In the genomic region with DNA sequence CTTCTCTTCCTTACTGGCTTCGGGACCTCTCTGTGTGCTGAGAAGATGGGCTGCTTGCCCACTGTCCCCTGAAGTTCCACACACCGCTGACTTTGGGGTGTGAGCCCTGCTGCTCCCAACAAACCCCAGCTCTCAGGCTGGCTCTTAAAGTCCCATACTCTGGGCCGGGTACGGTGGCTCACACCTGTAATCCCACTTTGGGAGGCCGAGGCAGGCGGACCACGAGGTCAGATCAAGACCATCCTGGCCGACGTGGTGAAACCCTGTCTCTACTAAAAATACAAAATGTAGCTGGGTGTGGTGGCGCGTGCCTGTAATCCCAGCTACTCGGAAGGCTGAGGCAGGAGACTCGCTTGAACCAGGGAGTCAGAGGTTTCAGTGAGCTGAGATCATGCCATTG, we compare ENCODE assay signal across 20 cellular contexts. TPM values are rescaled to one million over a fixed set of nuclear protein-coding genes. Genes with fewer than 3 reads are reported as not detected.
DNase-seq lines count a peak whose midpoint lies in the region; ATAC-seq, FAIRE-seq and TF ChIP-seq lines count a peak whose summit lies in the region.
"Had no signal": no experiment of that assay in that cellular context is flagged by ENCODE, and none has a peak within 500 bp of the region (broad histone marks: within the 10 kb centered on the region; RNA-seq: fewer than 3 reads in every experiment).

No MANE protein-coding gene starts in this region.

- H3K27me3 Mint-ChIP-seq in CD4-positive, CD25-positive, alpha-beta regulatory T cell = peaks cover 15% of the 10 kb centered on the region
- H3K27me3 Mint-ChIP-seq in activated T-cell treated with anti-CD3 and anti-CD28 coated beads, Interleukin-2, amount 50 U/mL, for 4 hours (ENCODE audit: low read depth) = no peaks in the 10 kb centered on the region
- H3K27me3 Mint-ChIP-seq in natural killer cell (ENCODE audit: low read depth in 2 of 2) = no peaks in the 10 kb centered on the region

- H3K4me1 ChIP-seq in A549 = peaks cover 60% of the 10 kb centered on the region
- H3K4me1 ChIP-seq in CD4-positive, CD25-positive, alpha-beta regulatory T cell (ENCODE audit: control insufficient read depth, insufficient read depth, low read length, poor library complexity, severe bottlenecking) = peaks cover 82% of the 10 kb centered on the region

- POLR2A ChIA-PET in A549 (lab: Yijun Ruan, JAX) = interaction anchor here (0.6 kb wide), 1 partner anchor 34 kb away, joined by 3 read pairs; no protein-coding TSS in a partner anchor

- no peak for FAIRE-seq in A549 (lab: Jason Lieb, UNC)
- FAIRE-seq: kidney, TTC549 had no signal

- peak overlapping the region; percentile 85 to 100 (median 100) for H3K27ac Mint-ChIP-seq in CD4-positive, CD25-positive, alpha-beta regulatory T cell
- H3K27ac Mint-ChIP-seq in natural killer cell = peak overlapping the region; percentile 99
- H3K27ac Mint-ChIP-seq: HFFc6 had no signal

- 92% methylated on average over 13 of the region's 13 CpGs for WGBS in A549 (ENCODE audit: missing lambda C conversion rate)

- peak overlapping the region; percentile 70 to 98 (median 78) for H3K4me3 Mint-ChIP-seq in CD4-positive, CD25-positive, alpha-beta regulatory T cell
- H3K4me3 Mint-ChIP-seq in activated T-cell treated with anti-CD3 and anti-CD28 coated beads, Interleukin-2, amount 50 U/mL, for 4 hours = peak overlapping the region; percentile 91
- peak overlapping the region; percentile 74 for H3K4me3 Mint-ChIP-seq in natural killer cell
- H3K4me3 Mint-ChIP-seq: HFFc6 had no signal

- CTCF ChIA-PET in A549 (lab: Yijun Ruan, JAX) = interaction anchor here (0.6 to 21.2 kb wide), 35 partner anchors 12 to 148 kb away, joined by 3 to 343 read pairs (median 8); a partner anchor contains a TSS

- no peak for TF ChIP-seq EP300 in A549 (IDR thresholded peaks at IDR 0.05)

- no peaks in the 10 kb centered on the region for H3K36me3 Mint-ChIP-seq in CD4-positive, CD25-positive, alpha-beta regulatory T cell
- H3K36me3 Mint-ChIP-seq in activated T-cell treated with anti-CD3 and anti-CD28 coated beads, Interleukin-2, amount 50 U/mL, for 4 hours (ENCODE audit: insufficient read depth) = no peaks in the 10 kb centered on the region
- no peaks in the 10 kb centered on the region for H3K36me3 Mint-ChIP-seq in natural killer cell

- intact Hi-C loops in natural killer cell (cut with micrococcal nuclease) = no loop called here

- DNase-seq in A549 (ENCODE audit: low read depth in 1 of 2, low spot score in 1 of 2) = no peak
- no peak for DNase-seq in CD4-positive, CD25-positive, alpha-beta regulatory T cell
- DNase-seq in activated T-cell treated with anti-CD3 and anti-CD28 coated beads, Interleukin-2, amount 50 U/mL, for 4 hours = no peak
- no peak for DNase-seq in natural killer cell
- DNase-seq in left lobe of liver (ENCODE audit: low spot score) = no peak
- DNase-seq in DMS114 treated with DMSO at 0.1 percent for 48 hours (lab: John Stamatoyannopoulos, UW; ENCODE audit: unreplicated experiment) = no peak
- no peak for DNase-seq in amygdala (lab: John Stamatoyannopoulos, UW)
- no peak for DNase-seq in KG1 (lab: John Stamatoyannopoulos, UW)
- DNase-seq: NCI-H1092 treated with DMSO at 0.1 percent for 48 hours, NCI-H2107, occipital lobe had no signal

- H3K4me2 ChIP-seq in A549 = no peak overlapping the region

- no peaks in the 10 kb centered on the region for H3K27me3 ChIP-seq in CD4-positive, CD25-positive, alpha-beta regulatory T cell (ENCODE audit: control insufficient read depth, insufficient read depth, low read length)
- H3K27me3 ChIP-seq: SJSA1, tibial nerve had no signal

- H3K9me3 Mint-ChIP-seq in CD4-positive, CD25-positive, alpha-beta regulatory T cell = no peaks in the 10 kb centered on the region
- no peaks in the 10 kb centered on the region for H3K9me3 Mint-ChIP-seq in activated T-cell treated with anti-CD3 and anti-CD28 coated beads, Interleukin-2, amount 50 U/mL, for 4 hours
- H3K9me3 Mint-ChIP-seq in natural killer cell = no peaks in the 10 kb centered on the region
- H3K9me3 Mint-ChIP-seq: HFFc6 had no signal

- TF ChIP-seq CTCF in A549 (IDR thresholded peaks at IDR 0.05) (no peak), natural killer cell (IDR thresholded peaks at IDR 0.05) (no peak)

- no peak for TF ChIP-seq POLR2A in A549 (IDR thresholded peaks at IDR 0.05; ENCODE audit: low read length)

- H3K4me3 ChIP-seq in A549 = no peak overlapping the region
- no peak overlapping the region for H3K4me3 ChIP-seq in CD4-positive, CD25-positive, alpha-beta regulatory T cell (ENCODE audit: low read depth, low read length)
- H3K4me3 ChIP-seq: cardiac muscle cell, SJSA1, tibial nerve had no signal

- no peaks in the 10 kb centered on the region for H3K9me3 ChIP-seq in A549
- no peaks in the 10 kb centered on the region for H3K9me3 ChIP-seq in CD4-positive, CD25-positive, alpha-beta regulatory T cell (ENCODE audit: control insufficient read depth in 2 of 2, low read length in 2 of 2)
- H3K9me3 ChIP-seq: SJSA1, tibial nerve had no signal

- H3K36me3 ChIP-seq in CD4-positive, CD25-positive, alpha-beta regulatory T cell (ENCODE audit: control insufficient read depth, insufficient read depth, low read length) = no peaks in the 10 kb centered on the region
- H3K36me3 ChIP-seq: cardiac muscle cell, SJSA1, tibial nerve had no signal

- no peak for TF ChIP-seq RAD21 in A549 (conservative IDR thresholded peaks at IDR 0.05 in 1 of 2, IDR thresholded peaks at IDR 0.05 in 1 of 2)

- ATAC-seq in A549 (no peak), natural killer cell (no peak), left lobe of liver (no peak)
- ATAC-seq in CD4-positive, CD25-positive, alpha-beta regulatory T cell (ENCODE audit: low read depth in 2 of 2) = no peak
- ATAC-seq in activated T-cell treated with anti-CD3 and anti-CD28 coated beads, Interleukin-2, amount 50 U/mL, for 4 hours = no peak
- ATAC-seq: PC-3 had no signal

- H3K27ac ChIP-seq in A549 = peak overlapping the region; percentile 96 to 98; a peak in 5 of 6 replicates
- H3K27ac ChIP-seq in CD4-positive, CD25-positive, alpha-beta regulatory T cell (ENCODE audit: insufficient read depth, low read length, poor library complexity, severe bottlenecking) = peak overlapping the region; percentile 99
- H3K27ac ChIP-seq: cardiac muscle cell, SJSA1 had no signal

- H3K4me1 Mint-ChIP-seq in CD4-positive, CD25-positive, alpha-beta regulatory T cell = peaks cover 4 to 82% (median 31%) of the 10 kb centered on the region in 4 donors
- peaks cover 79% of the 10 kb centered on the region for H3K4me1 Mint-ChIP-seq in activated T-cell treated with anti-CD3 and anti-CD28 coated beads, Interleukin-2, amount 50 U/mL, for 4 hours (ENCODE audit: low read depth)
- peaks cover 62 to 89% of the 10 kb centered on the region in 2 donors for H3K4me1 Mint-ChIP-seq in natural killer cell

TF ChIP-seq in A549, 52 proteins besides CTCF, POLR2A, EP300 and RAD21 (continues in another document):
- TF ChIP-seq FOSL2 (IDR thresholded peaks at IDR 0.05) = no peak
- no peak for TF ChIP-seq FOSL2 (CRISPR knock-in tag; IDR thresholded peaks at IDR 0.05)
- no peak for TF ChIP-seq NFE2L2 (conservative IDR thresholded peaks at IDR 0.05; ENCODE audit: low read length)

RNA-seq across cellular contexts. Expression of a gene that starts 17.2 kb away (rescaled TPM):
- polyA plus RNA-seq in A549 (2011; rRNA removed) = not detected in 2 replicates
- polyA plus RNA-seq in A549 (2012; cell fraction: cytosol; rRNA removed) = not detected in 2 replicates
- polyA plus RNA-seq in A549 (2012; cell fraction: nucleus; rRNA removed) = 0.07 TPM in 1 of 2 replicates, not detected in the other
- polyA plus RNA-seq in A549 (2017; fragmentation: RNase III; extraction: RNeasy Plus Mini Kit Qiagen cat#74134 plus additional on column Dnase treatment) = not detected in 3 replicates
- not detected in 2 replicates for polyA minus RNA-seq in A549 (2011; rRNA and poly(A)+ RNA removed)
- total RNA-seq in CD4-positive, CD25-positive, alpha-beta regulatory T cell = 140 TPM
- 10 to 100 TPM; 56.3 to 76.9 (median 68.3) TPM for polyA plus RNA-seq in CD4-positive, CD25-positive, alpha-beta regulatory T cell
- 100 to 1,000 TPM; 256 to 382 (median 364) TPM for total RNA-seq in activated T-cell treated with anti-CD3 and anti-CD28 coated beads, Interleukin-2, amount 50 U/mL, for 4 hours
- total RNA-seq in natural killer cell = 100 to 1,000 TPM; 464 to 564 (median 522) TPM
- 1.4 TPM for total RNA-seq in left lobe of liver
- total RNA-seq: cardiac muscle cell, occipital lobe, SJSA1 had no signal
- polyA plus RNA-seq: fibroblast of lung had no signal

RNA-seq across cellular contexts. Expression of a gene that starts 26.7 kb away (rescaled TPM):
- polyA plus RNA-seq in A549 (2011; rRNA removed) (130 and 139 TPM in 2 replicates), A549 (2017; fragmentation: RNase III; extraction: RNeasy Plus Mini Kit Qiagen cat#74134 plus additional on column Dnase treatment) (151 to 173 TPM (median 163 TPM) in 3 replicates)
- 182 and 192 TPM in 2 replicates for polyA plus RNA-seq in A549 (2012; cell fraction: cytosol; rRNA removed)
- 734 and 786 TPM in 2 replicates for polyA plus RNA-seq in A549 (2012; cell fraction: nucleus; rRNA removed)
- 105 and 128 TPM in 2 replicates for polyA minus RNA-seq in A549 (2011; rRNA and poly(A)+ RNA removed)
- total RNA-seq in CD4-positive, CD25-positive, alpha-beta regulatory T cell = 333 TPM
- polyA plus RNA-seq in CD4-positive, CD25-positive, alpha-beta regulatory T cell = 10 to 100 TPM; 41.2 to 50.3 (median 48.6) TPM
- total RNA-seq in activated T-cell treated with anti-CD3 and anti-CD28 coated beads, Interleukin-2, amount 50 U/mL, for 4 hours = 100 to 1,000 TPM; 152 to 170 (median 164) TPM
- total RNA-seq in natural killer cell (100 to 1,000 TPM; 423 to 475 (median 468) TPM), left lobe of liver (49.6 TPM)

RNA-seq across cellular contexts. Expression of a gene that starts 33.3 kb away (rescaled TPM):
- polyA plus RNA-seq in A549 (2011; rRNA removed) = 0.22 and 0.58 TPM in 2 replicates
- polyA plus RNA-seq in A549 (2012; cell fraction: cytosol; rRNA removed) = 0.31 and 0.52 TPM in 2 replicates
- 0.58 and 0.83 TPM in 2 replicates for polyA plus RNA-seq in A549 (2012; cell fraction: nucleus; rRNA removed)
- 1.5 to 2.5 TPM (median 2.0 TPM) in 3 replicates for polyA plus RNA-seq in A549 (2017; fragmentation: RNase III; extraction: RNeasy Plus Mini Kit Qiagen cat#74134 plus additional on column Dnase treatment)
- not detected in 2 replicates for polyA minus RNA-seq in A549 (2011; rRNA and poly(A)+ RNA removed)
- total RNA-seq in CD4-positive, CD25-positive, alpha-beta regulatory T cell = 0.52 TPM
- polyA plus RNA-seq in CD4-positive, CD25-positive, alpha-beta regulatory T cell = under 1 TPM; 0.38 to 0.91 (median 0.51) TPM
- 1 to 10 TPM; 2.6 to 3.8 (median 3.0) TPM for total RNA-seq in activated T-cell treated with anti-CD3 and anti-CD28 coated beads, Interleukin-2, amount 50 U/mL, for 4 hours
- 10 to 100 TPM in 1 of 3 donors, 1 to 10 TPM in 2; 3.6 to 11.2 (median 6.3) TPM for total RNA-seq in natural killer cell
- total RNA-seq in left lobe of liver = 3.0 TPM
- total RNA-seq: cardiac muscle cell had no signal
- polyA plus RNA-seq: cardiac muscle cell had no signal

RNA-seq across cellular contexts. Expression of a gene that starts 58.8 kb away (rescaled TPM):
- polyA plus RNA-seq in A549 (2011; rRNA removed) (0.32 and 0.43 TPM in 2 replicates), A549 (2017; fragmentation: RNase III; extraction: RNeasy Plus Mini Kit Qiagen cat#74134 plus additional on column Dnase treatment) (0.50 to 0.66 TPM (median 0.55 TPM) in 3 replicates)
- polyA plus RNA-seq in A549 (2012; cell fraction: cytosol; rRNA removed) = 0.74 and 0.80 TPM in 2 replicates
- polyA plus RNA-seq in A549 (2012; cell fraction: nucleus; rRNA removed) = 0.55 and 0.59 TPM in 2 replicates
- 0.44 and 0.58 TPM in 2 replicates for polyA minus RNA-seq in A549 (2011; rRNA and poly(A)+ RNA removed)
- not detected for total RNA-seq in CD4-positive, CD25-positive, alpha-beta regulatory T cell
- polyA plus RNA-seq in CD4-positive, CD25-positive, alpha-beta regulatory T cell = not detected
- total RNA-seq in activated T-cell treated with anti-CD3 and anti-CD28 coated beads, Interleukin-2, amount 50 U/mL, for 4 hours = under 1 TPM; 0.16 to 0.38 (median 0.25) TPM
- total RNA-seq in natural killer cell (not detected), left lobe of liver (not detected)
- total RNA-seq: kidney, mesenteric fat pad, occipital lobe, tibial nerve had no signal
- polyA plus RNA-seq: cardiac muscle cell had no signal

Comparison
In these comparisons a context has a peak if more than half of its experiments do, and no peak if none do; other contexts are left out.
1. RNA of a gene that starts 17.2 kb away (total RNA-seq): 464 to 564 TPM in natural killer cell, 256 to 382 TPM in activated T-cell treated with anti-CD3 and anti-CD28 coated beads, Interleukin-2, amount 50 U/mL, for 4 hours and 140 TPM in CD4-positive, CD25-positive, alpha-beta regulatory T cell (single experiment); 1.4 TPM in left lobe of liver (single experiment); every median in the first group is over 10 times any median in the second.
2. Peak in every context shown above with its lines, with median percentiles within 50 percentile points of each other: H3K4me3 Mint-ChIP-seq.